Comparison of ENCODE assay signal across 1 cellular context in genomic region chr17:7241783-7242716, GRCh38.
TF ChIP-seq lines count a peak whose summit lies in the region.

Gene GABARAP (minus strand): TSS chr17:7242449. CDS start chr17:7242330, 119 bp downstream.

TF ChIP-seq in GM12878, 131 proteins besides CTCF, POLR2A, EP300 and RAD21 (continued from another document):
- TF ChIP-seq RUNX3 (IDR thresholded peaks at IDR 0.05; ENCODE audit: low read length) = no peak
- TF ChIP-seq SP1 (IDR thresholded peaks at IDR 0.05; ENCODE audit: low read depth, low read length) = peak; percentile 36
- TF ChIP-seq ZNF687 (IDR thresholded peaks at IDR 0.05) = 0 out of 2 replicates have a peak, but pooled peaks have one; percentile 35
- TF ChIP-seq, protein P1, sequence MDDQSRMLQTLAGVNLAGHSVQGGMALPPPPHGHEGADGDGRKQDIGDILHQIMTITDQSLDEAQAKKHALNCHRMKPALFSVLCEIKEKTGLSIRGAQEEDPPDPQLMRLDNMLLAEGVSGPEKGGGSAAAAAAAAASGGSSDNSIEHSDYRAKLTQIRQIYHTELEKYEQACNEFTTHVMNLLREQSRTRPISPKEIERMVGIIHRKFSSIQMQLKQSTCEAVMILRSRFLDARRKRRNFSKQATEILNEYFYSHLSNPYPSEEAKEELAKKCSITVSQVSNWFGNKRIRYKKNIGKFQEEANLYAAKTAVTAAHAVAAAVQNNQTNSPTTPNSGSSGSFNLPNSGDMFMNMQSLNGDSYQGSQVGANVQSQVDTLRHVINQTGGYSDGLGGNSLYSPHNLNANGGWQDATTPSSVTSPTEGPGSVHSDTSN (IDR thresholded peaks at IDR 0.05; ENCODE audit: insufficient replicate concordance, low read depth, low read length) = peak; percentile 7
- TF ChIP-seq EGR1 (IDR thresholded peaks at IDR 0.05; ENCODE audit: borderline replicate concordance in 1 of 2, low read depth in 2 of 2, low read length in 2 of 2) = peak in 1 of 2 experiments; percentile 87; a peak in 2 of 3 replicates
- peak; percentile 97 for TF ChIP-seq ZNF217 (IDR thresholded peaks at IDR 0.05)
- TF ChIP-seq, protein P2, sequence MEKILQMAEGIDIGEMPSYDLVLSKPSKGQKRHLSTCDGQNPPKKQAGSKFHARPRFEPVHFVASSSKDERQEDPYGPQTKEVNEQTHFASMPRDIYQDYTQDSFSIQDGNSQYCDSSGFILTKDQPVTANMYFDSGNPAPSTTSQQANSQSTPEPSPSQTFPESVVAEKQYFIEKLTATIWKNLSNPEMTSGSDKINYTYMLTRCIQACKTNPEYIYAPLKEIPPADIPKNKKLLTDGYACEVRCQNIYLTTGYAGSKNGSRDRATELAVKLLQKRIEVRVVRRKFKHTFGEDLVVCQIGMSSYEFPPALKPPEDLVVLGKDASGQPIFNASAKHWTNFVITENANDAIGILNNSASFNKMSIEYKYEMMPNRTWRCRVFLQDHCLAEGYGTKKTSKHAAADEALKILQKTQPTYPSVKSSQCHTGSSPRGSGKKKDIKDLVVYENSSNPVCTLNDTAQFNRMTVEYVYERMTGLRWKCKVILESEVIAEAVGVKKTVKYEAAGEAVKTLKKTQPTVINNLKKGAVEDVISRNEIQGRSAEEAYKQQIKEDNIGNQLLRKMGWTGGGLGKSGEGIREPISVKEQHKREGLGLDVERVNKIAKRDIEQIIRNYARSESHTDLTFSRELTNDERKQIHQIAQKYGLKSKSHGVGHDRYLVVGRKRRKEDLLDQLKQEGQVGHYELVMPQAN (conservative IDR thresholded peaks at IDR 0.05) = peak; percentile 90
- TF ChIP-seq, protein P3, sequence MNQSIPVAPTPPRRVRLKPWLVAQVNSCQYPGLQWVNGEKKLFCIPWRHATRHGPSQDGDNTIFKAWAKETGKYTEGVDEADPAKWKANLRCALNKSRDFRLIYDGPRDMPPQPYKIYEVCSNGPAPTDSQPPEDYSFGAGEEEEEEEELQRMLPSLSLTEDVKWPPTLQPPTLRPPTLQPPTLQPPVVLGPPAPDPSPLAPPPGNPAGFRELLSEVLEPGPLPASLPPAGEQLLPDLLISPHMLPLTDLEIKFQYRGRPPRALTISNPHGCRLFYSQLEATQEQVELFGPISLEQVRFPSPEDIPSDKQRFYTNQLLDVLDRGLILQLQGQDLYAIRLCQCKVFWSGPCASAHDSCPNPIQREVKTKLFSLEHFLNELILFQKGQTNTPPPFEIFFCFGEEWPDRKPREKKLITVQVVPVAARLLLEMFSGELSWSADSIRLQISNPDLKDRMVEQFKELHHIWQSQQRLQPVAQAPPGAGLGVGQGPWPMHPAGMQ (IDR thresholded peaks at IDR 0.05; ENCODE audit: borderline replicate concordance) = no peak
- TF ChIP-seq POU2F2 (IDR thresholded peaks at IDR 0.05; ENCODE audit: borderline replicate concordance, low read depth, low read length) = no peak
- TF ChIP-seq SPI1 (IDR thresholded peaks at IDR 0.05; ENCODE audit: borderline replicate concordance, insufficient read depth, low read depth, low read length) = peak; percentile 87
- TF ChIP-seq ZBTB40 (IDR thresholded peaks at IDR 0.05; ENCODE audit: borderline replicate concordance) = 0 out of 2 replicates have a peak, but pooled peaks have one; percentile 4
- peak; percentile 53 to 72; a peak in 3 of 4 replicates for TF ChIP-seq BHLHE40 (IDR thresholded peaks at IDR 0.05; ENCODE audit: borderline replicate concordance in 1 of 2, low read depth in 2 of 2, low read length in 1 of 2)
- TF ChIP-seq ZNF24 (IDR thresholded peaks at IDR 0.05) = peak; percentile 66
- TF ChIP-seq, protein P4, sequence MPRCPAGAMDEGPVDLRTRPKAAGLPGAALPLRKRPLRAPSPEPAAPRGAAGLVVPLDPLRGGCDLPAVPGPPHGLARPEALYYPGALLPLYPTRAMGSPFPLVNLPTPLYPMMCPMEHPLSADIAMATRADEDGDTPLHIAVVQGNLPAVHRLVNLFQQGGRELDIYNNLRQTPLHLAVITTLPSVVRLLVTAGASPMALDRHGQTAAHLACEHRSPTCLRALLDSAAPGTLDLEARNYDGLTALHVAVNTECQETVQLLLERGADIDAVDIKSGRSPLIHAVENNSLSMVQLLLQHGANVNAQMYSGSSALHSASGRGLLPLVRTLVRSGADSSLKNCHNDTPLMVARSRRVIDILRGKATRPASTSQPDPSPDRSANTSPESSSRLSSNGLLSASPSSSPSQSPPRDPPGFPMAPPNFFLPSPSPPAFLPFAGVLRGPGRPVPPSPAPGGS (IDR thresholded peaks at IDR 0.05; ENCODE audit: borderline replicate concordance, insufficient read depth, low read depth, low read length, poor library complexity, severe bottlenecking) = peak; percentile 63
- no peak for TF ChIP-seq MEF2A (IDR thresholded peaks at IDR 0.05; ENCODE audit: insufficient read depth, low read depth, low read length)
